2 cellular contexts compared by ENCODE assay signal in genomic region chr1:112264553-112264952, GRCh38.
TF ChIP-seq lines count a peak whose summit lies in the region.

No MANE protein-coding gene starts in this region.

TF ChIP-seq in liver, 16 proteins besides CTCF, POLR2A, EP300 and RAD21 (continued from another document):
- TF ChIP-seq EGR1 (IDR thresholded peaks at IDR 0.05; ENCODE audit: low read depth in 2 of 2) (no peak), REST (IDR thresholded peaks at IDR 0.05) (no peak), GABPA (IDR thresholded peaks at IDR 0.05 in 1 of 2, conservative IDR thresholded peaks at IDR 0.05 in 1 of 2) (no peak), HNF4A (conservative IDR thresholded peaks at IDR 0.05) (no peak)

TF ChIP-seq in HepG2, 621 proteins besides CTCF, POLR2A, EP300 and RAD21 (continued from another document):
- TF ChIP-seq BCLAF1 (IDR thresholded peaks at IDR 0.05) (no peak), GLI4 (CRISPR knock-in tag; IDR thresholded peaks at IDR 0.05; ENCODE audit: borderline replicate concordance) (no peak), DRAP1 (CRISPR knock-in tag; IDR thresholded peaks at IDR 0.05) (no peak), HOXA5 (CRISPR knock-in tag; IDR thresholded peaks at IDR 0.05) (no peak), SYNCRIP (IDR thresholded peaks at IDR 0.05; ENCODE audit: insufficient read depth, low read depth, low read length) (no peak), ZNF788 (CRISPR knock-in tag; IDR thresholded peaks at IDR 0.05; ENCODE audit: borderline replicate concordance) (no peak), ARNT (IDR thresholded peaks at IDR 0.05) (no peak), ZNF879 (CRISPR knock-in tag; IDR thresholded peaks at IDR 0.05) (no peak), ZNF839 (CRISPR knock-in tag; IDR thresholded peaks at IDR 0.05; ENCODE audit: borderline replicate concordance) (no peak)
